In genomic region chr6:17705778-17706579, GRCh38 we compare ENCODE assay signal across 8 cellular contexts. TPM values are rescaled to one million over a fixed set of nuclear protein-coding genes. Genes with fewer than 3 reads are reported as not detected.
DNase-seq lines count a peak whose midpoint lies in the region; ATAC-seq and TF ChIP-seq lines count a peak whose summit lies in the region.

No MANE protein-coding gene starts in this region.

- intact Hi-C loops in left colon (cut with DNase I, micrococcal nuclease) = no loop called here

- DNase-seq in NCI-H1436 (lab: John Stamatoyannopoulos, UW) (peak; percentile 38), NCI-H1436 treated with DMSO at 0.1 percent for 48 hours (lab: John Stamatoyannopoulos, UW) (no peak), NCI-H146 (lab: John Stamatoyannopoulos, UW) (peak; percentile 70), WTC11 (ENCODE audit: low spot score) (peak; percentile 62), left colon (peak; percentile 75 to 76)
- DNase-seq in central memory CD4-positive, alpha-beta T cell = peak; percentile 87
- peak; percentile 92 for DNase-seq in stimulated activated CD4-positive, alpha-beta T cell treated with anti-CD3 and anti-CD28 coated beads, Interleukin-4, amount 100 ng/mL, for 24 hours

- no peaks in the 10 kb centered on the region for H3K27me3 Mint-ChIP-seq in WTC11 (ENCODE audit: low read depth)

- H3K36me3 Mint-ChIP-seq in WTC11 = no peaks in the 10 kb centered on the region

- peak overlapping the region; percentile 92 for H3K27ac Mint-ChIP-seq in WTC11

- POLR2A ChIA-PET in WTC11 (lab: Charles Lee) = interaction anchor here (0.6 to 1.2 kb wide), 5 partner anchors 8 to 106 kb away, joined by 3 to 10 read pairs (median 4); partner anchors contain the start of gene FAM8A1

- ATAC-seq in HG02759 (IDR thresholded peaks at IDR 0.05; ENCODE audit: unreplicated experiment) (peak; percentile 71), WTC11 (peak; percentile 29), left colon (peak; percentile 65)

- TF ChIP-seq CTCF in WTC11 (IDR thresholded peaks at IDR 0.05) = no peak

- CTCF ChIA-PET in WTC11 (lab: Charles Lee) = interaction anchor here (0.8 to 1.3 kb wide), 2 partner anchors 8 to 21 kb away, joined by 3 to 6 read pairs; no protein-coding TSS in a partner anchor

- peak overlapping the region; percentile 84 for H3K4me3 Mint-ChIP-seq in WTC11

- H3K4me1 Mint-ChIP-seq in WTC11 = peaks cover 30% of the 10 kb centered on the region

- H3K9me3 Mint-ChIP-seq in WTC11 = no peaks in the 10 kb centered on the region

TF ChIP-seq in WTC11, 78 proteins besides CTCF, POLR2A, EP300 and RAD21 (continues in another document):
- TF ChIP-seq NFYB (CRISPR knock-in tag; conservative IDR thresholded peaks at IDR 0.05; ENCODE audit: low read depth) = no peak
- no peak for TF ChIP-seq HMGA2 (CRISPR knock-in tag; IDR thresholded peaks at IDR 0.05)
- no peak for TF ChIP-seq ATF1 (CRISPR knock-in tag; IDR thresholded peaks at IDR 0.05)
- TF ChIP-seq E2F5 (CRISPR knock-in tag; IDR thresholded peaks at IDR 0.05) = peak; percentile 72; the same call in 1 of the 2 replicates
- no peak for TF ChIP-seq PREB (CRISPR knock-in tag; IDR thresholded peaks at IDR 0.05; ENCODE audit: borderline replicate concordance)
- TF ChIP-seq STAT6 (CRISPR knock-in tag; conservative IDR thresholded peaks at IDR 0.05; ENCODE audit: low read depth) = no peak
- TF ChIP-seq ESRRA (CRISPR knock-in tag; IDR thresholded peaks at IDR 0.05; ENCODE audit: borderline replicate concordance) = no peak; the same call in 1 of the 2 replicates
- no peak for TF ChIP-seq NR1H2 (CRISPR knock-in tag; IDR thresholded peaks at IDR 0.05)
- TF ChIP-seq ARID4B (CRISPR knock-in tag; IDR thresholded peaks at IDR 0.05; ENCODE audit: borderline replicate concordance) = no peak; the same call in 1 of the 2 replicates
- 0 out of 2 replicates have a peak, but pooled peaks have one; percentile 27 for TF ChIP-seq MYBL2 (CRISPR knock-in tag; IDR thresholded peaks at IDR 0.05)
- TF ChIP-seq GTF2I (CRISPR knock-in tag; conservative IDR thresholded peaks at IDR 0.05) = no peak
- TF ChIP-seq TCF7 (CRISPR knock-in tag; IDR thresholded peaks at IDR 0.05; ENCODE audit: low read depth) = no peak; the same call in 1 of the 2 replicates
- 0 out of 2 replicates have a peak, but pooled peaks have one; percentile 66 for TF ChIP-seq E2F4 (CRISPR knock-in tag; IDR thresholded peaks at IDR 0.05; ENCODE audit: borderline replicate concordance, low read depth)
- TF ChIP-seq ETV6 (CRISPR knock-in tag; IDR thresholded peaks at IDR 0.05) = no peak
- no peak for TF ChIP-seq ATF6 (CRISPR knock-in tag; IDR thresholded peaks at IDR 0.05)

RNA-seq across cellular contexts. Expression of gene NUP153, which starts 0.7 kb away (rescaled TPM):
- 58.4 to 67.0 TPM (median 60.2 TPM) in 3 replicates for total RNA-seq in WTC11 (2021)
- 10 to 100 TPM; 29.4 to 31.4 TPM for total RNA-seq in left colon
